Comparison of ENCODE assay signal across 8 cellular contexts in the genomic region with DNA sequence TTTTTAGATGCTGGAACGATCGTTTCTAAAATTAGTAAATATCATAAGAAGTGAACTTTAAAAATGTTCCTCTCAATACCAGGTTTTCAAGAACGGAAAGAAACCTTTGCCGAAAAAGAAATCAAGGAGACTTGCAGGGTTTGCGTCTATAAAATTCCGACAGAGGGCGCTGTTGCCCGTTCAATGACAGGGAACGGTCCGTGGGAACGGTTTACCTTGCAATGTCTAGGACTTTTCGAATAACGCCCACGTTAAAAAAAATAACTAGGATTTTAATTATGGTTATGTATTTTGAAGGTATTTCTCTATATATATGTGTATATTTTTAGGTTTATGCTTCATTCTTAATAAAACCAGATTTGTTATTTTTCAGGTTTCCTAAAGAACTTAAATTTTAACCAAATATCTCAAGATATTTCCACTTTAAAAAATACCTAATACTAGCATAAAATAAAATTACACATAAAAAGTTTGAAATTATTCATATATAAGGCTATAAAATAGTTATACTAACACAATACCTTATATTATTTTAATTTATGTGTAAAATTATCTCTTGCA. TPM values are rescaled to one million over a fixed set of nuclear protein-coding genes. Genes with fewer than 3 reads are reported as not detected.
DNase-seq lines count a peak whose midpoint lies in the region; ATAC-seq, FAIRE-seq and TF ChIP-seq lines count a peak whose summit lies in the region.

No MANE protein-coding gene starts in this region.

- H3K36me3 Mint-ChIP-seq in naive thymus-derived CD8-positive, alpha-beta T cell, result peaks cover 0 to 5% (median 4%) of the 10 kb centered on the region in 3 donors

- H3K27ac ChIP-seq in esophagus squamous epithelium (peak overlapping the region in 3 of 4 donors; percentile 68 to 96 (median 89)), stomach smooth muscle (ENCODE audit: low read length) (no peak overlapping the region)

- POLR2A ChIA-PET in naive thymus-derived CD8-positive, alpha-beta T cell (lab: Charles Lee), result no interaction called here

- H3K27me3 ChIP-seq in esophagus squamous epithelium, result peaks cover 0 to 68% (median 6%) of the 10 kb centered on the region in 4 donors
- H3K27me3 ChIP-seq in stomach smooth muscle (ENCODE audit: control insufficient read depth in 1 of 2, insufficient read depth in 2 of 2, low read length in 2 of 2), result peaks cover 40 to 46% of the 10 kb centered on the region in 2 donors

- DNase-seq in D721Med (ENCODE audit: insufficient read length, low spot score) (no peak), NCI-H82 (lab: John Stamatoyannopoulos, UW) (peak; percentile 88), esophagus squamous epithelium (lab: John Stamatoyannopoulos, UW) (no peak)
- peak; percentile 28 for DNase-seq in activated CD8-positive, alpha-beta memory T cell treated with anti-CD3 and anti-CD28 coated beads, Interleukin-2, amount 50 U/mL, for 4 hours
- peak in 9 of 10 donors; percentile 5 to 67 (median 23) for DNase-seq in naive thymus-derived CD8-positive, alpha-beta T cell

- no peaks in the 10 kb centered on the region for H3K9me3 ChIP-seq in esophagus squamous epithelium
- no peaks in the 10 kb centered on the region for H3K9me3 ChIP-seq in stomach smooth muscle (ENCODE audit: control insufficient read depth in 2 of 2, low read length in 2 of 2)

- H3K9me3 Mint-ChIP-seq in naive thymus-derived CD8-positive, alpha-beta T cell, result peaks cover 0 to 4% (median 0%) of the 10 kb centered on the region in 9 donors

- peak overlapping the region; percentile 75 to 91 (median 88) for H3K4me3 Mint-ChIP-seq in naive thymus-derived CD8-positive, alpha-beta T cell

- no peak for TF ChIP-seq POLR2A in esophagus squamous epithelium (IDR thresholded peaks at IDR 0.05)

- WGBS in esophagus squamous epithelium, 2 donors, result 0 to 1% methylated on average over 14 of the region's 14 CpGs

- ATAC-seq in GM19455 (IDR thresholded peaks at IDR 0.05; ENCODE audit: unreplicated experiment) (peak; percentile 87), HG03558 (IDR thresholded peaks at IDR 0.05; ENCODE audit: extremely low read depth, unreplicated experiment) (peak; percentile 57)
- ATAC-seq in naive thymus-derived CD8-positive, alpha-beta T cell, result no peak

- H3K27ac Mint-ChIP-seq in naive thymus-derived CD8-positive, alpha-beta T cell, result peak overlapping the region in 1 of 10 donors; percentile 77

- intact Hi-C loops in esophagus squamous epithelium (cut with DNase I), result loop anchor here (5.0 to 10.0 kb wide), 2 partner anchors 726 to 1229 kb away; no protein-coding TSS in a partner anchor

- peak; percentile 80 for TF ChIP-seq CTCF in D721Med (IDR thresholded peaks at IDR 0.05; ENCODE audit: insufficient read depth, missing control alignments)
- TF ChIP-seq CTCF in esophagus squamous epithelium (IDR thresholded peaks at IDR 0.05), result peak; percentile 45 to 93 (median 85)

- H3K27me3 Mint-ChIP-seq in naive thymus-derived CD8-positive, alpha-beta T cell, result peaks cover 33 to 72% (median 54%) of the 10 kb centered on the region in 5 donors

- no peaks in the 10 kb centered on the region for H3K36me3 ChIP-seq in esophagus squamous epithelium
- no peaks in the 10 kb centered on the region for H3K36me3 ChIP-seq in stomach smooth muscle (ENCODE audit: control insufficient read depth in 2 of 2, insufficient read depth in 2 of 2, low read length in 2 of 2)

- H3K4me1 ChIP-seq in esophagus squamous epithelium (peaks cover 3 to 55% (median 12%) of the 10 kb centered on the region in 3 donors), stomach smooth muscle (ENCODE audit: control insufficient read depth, insufficient read depth, low read length) (peaks cover 13% of the 10 kb centered on the region)

- peaks cover 9 to 27% (median 20%) of the 10 kb centered on the region in 4 donors for H3K4me1 Mint-ChIP-seq in naive thymus-derived CD8-positive, alpha-beta T cell

- no peak overlapping the region for H3K9ac ChIP-seq in stomach smooth muscle (ENCODE audit: low read length in 2 of 2)

- H3K4me3 ChIP-seq in esophagus squamous epithelium, result peak overlapping the region; percentile 40 to 58 (median 55)
- H3K4me3 ChIP-seq in stomach smooth muscle (ENCODE audit: low read length in 2 of 2), result peak overlapping the region; percentile 50 to 59

- peak; percentile 56 for FAIRE-seq in D721Med (lab: Jason Lieb, UNC)

RNA-seq across cellular contexts. Expression of a gene that starts 2.5 kb away (rescaled TPM):
- 1 to 10 TPM in 3 of 4 donors, under 1 TPM in 1; 0.35 to 4.4 (median 1.8) TPM for total RNA-seq in esophagus squamous epithelium
- not detected for total RNA-seq in naive thymus-derived CD8-positive, alpha-beta T cell
- not detected for polyA plus RNA-seq in naive thymus-derived CD8-positive, alpha-beta T cell

Comparison
In these comparisons a context has a peak if more than half of its experiments do, and no peak if none do; other contexts are left out.
1. DNase-seq: peak in NCI-H82 (single experiment), activated CD8-positive, alpha-beta memory T cell treated with anti-CD3 and anti-CD28 coated beads, Interleukin-2, amount 50 U/mL, for 4 hours (single experiment) and naive thymus-derived CD8-positive, alpha-beta T cell (9 of 10); none in D721Med (single experiment) and esophagus squamous epithelium (single experiment).
2. ATAC-seq: peak in GM19455 (single experiment) and HG03558 (single experiment); none in naive thymus-derived CD8-positive, alpha-beta T cell (0 of 2).